Comparison of ENCODE assay signal across 8 cellular contexts in genomic region chr17:36592316-36592710, GRCh38. TPM values are rescaled to one million over a fixed set of nuclear protein-coding genes. Genes with fewer than 3 reads are reported as not detected.
A peak's percentile ranks its signal among the peaks of the same experiment; 100 is the strongest.
DNase-seq lines count a peak whose midpoint lies in the region; ATAC-seq, FAIRE-seq and TF ChIP-seq lines count a peak whose summit lies in the region.

No MANE protein-coding gene starts in this region.

- H3K36me3 ChIP-seq in endodermal cell (ENCODE audit: control insufficient read depth, insufficient read depth, low read length): peaks cover 65% of the 10 kb centered on the region

- peak overlapping the region; percentile 74 for H3K4me3 Mint-ChIP-seq in endodermal cell

- TF ChIP-seq RAD21 in A549 (conservative IDR thresholded peaks at IDR 0.05 in 1 of 2, IDR thresholded peaks at IDR 0.05 in 1 of 2): no peak

- H3K36me3 Mint-ChIP-seq in endodermal cell (ENCODE audit: low read depth): peaks cover 28% of the 10 kb centered on the region

- no peak for FAIRE-seq in A549 (lab: Jason Lieb, UNC)

- H3K9me3 Mint-ChIP-seq in endodermal cell: no peaks in the 10 kb centered on the region

- TF ChIP-seq CTCF in A549 (IDR thresholded peaks at IDR 0.05) (no peak), endodermal cell (conservative IDR thresholded peaks at IDR 0.05) (no peak)

- H3K9ac ChIP-seq in endodermal cell (ENCODE audit: extremely low read depth, low read length, poor library complexity, severe bottlenecking): peak overlapping the region; percentile 59

- no peak for TF ChIP-seq EP300 in A549 (IDR thresholded peaks at IDR 0.05)

- H3K4me2 ChIP-seq in A549: peak overlapping the region; percentile 83

- WGBS in A549 (ENCODE audit: missing lambda C conversion rate): 7% methylated on average over 12 of the region's 19 CpGs
- 1 to 9% methylated on average over 3 to 19 of the region's 19 CpGs for WGBS in endodermal cell (ENCODE audit: insufficient coverage in 1 of 2, insufficient read length in 1 of 2), 2 experiments

- POLR2A ChIA-PET in A549 (lab: Yijun Ruan, JAX): interaction anchor here (2.1 kb wide), 2 partner anchors 9 to 10 kb away, joined by 6 to 12 read pairs; partner anchors contain the start of gene MRM1

- H3K4me3 ChIP-seq in A549: peak overlapping the region; percentile 82
- H3K4me3 ChIP-seq in endodermal cell (ENCODE audit: low read length): peak overlapping the region; percentile 88

- CTCF ChIA-PET in A549 (lab: Yijun Ruan, JAX): interaction anchor here (1.1 to 6.8 kb wide), 5 partner anchors 10 to 647 kb away, joined by 3 to 71 read pairs (median 3); partner anchors contain the start of genes MRM1, MYO19 and PIGW

- TF ChIP-seq POLR2A in A549 (IDR thresholded peaks at IDR 0.05; ENCODE audit: low read length): 0 out of 2 replicates have a peak, but pooled peaks have one; percentile 8

- DNase-seq in A549 (ENCODE audit: low read depth in 1 of 2, low spot score in 1 of 2) (peak in 1 of 2 experiments; percentile 49), RPMI7951 (ENCODE audit: low read depth) (peak; percentile 28), endodermal cell (peak; percentile 88), myocyte (ENCODE audit: low read depth) (peak; percentile 24), cortex of kidney (lab: John Stamatoyannopoulos, UW) (no peak)

- H3K27ac Mint-ChIP-seq in endodermal cell: peak overlapping the region; percentile 89

- ATAC-seq in A549: peak; percentile 21 to 51
- peak; percentile 13 for ATAC-seq in GM18909 (IDR thresholded peaks at IDR 0.05; ENCODE audit: poor library complexity, unreplicated experiment)
- no peak for ATAC-seq in GM19395 (IDR thresholded peaks at IDR 0.05; ENCODE audit: unreplicated experiment)
- no peak for ATAC-seq in HG02623 (IDR thresholded peaks at IDR 0.05; ENCODE audit: unreplicated experiment)

- no peaks in the 10 kb centered on the region for H3K9me3 ChIP-seq in A549
- H3K9me3 ChIP-seq in endodermal cell (ENCODE audit: control insufficient read depth, low read length): no peaks in the 10 kb centered on the region

- H3K4me1 Mint-ChIP-seq in endodermal cell: peaks cover 20% of the 10 kb centered on the region

- no peaks in the 10 kb centered on the region for H3K27me3 Mint-ChIP-seq in endodermal cell (ENCODE audit: insufficient read depth)

- H3K27ac ChIP-seq in A549 (peak overlapping the region; percentile 75 to 92), endodermal cell (ENCODE audit: low read depth, low read length) (no peak overlapping the region)

- no peaks in the 10 kb centered on the region for H3K27me3 ChIP-seq in endodermal cell (ENCODE audit: control insufficient read depth, insufficient read depth, low read length, poor library complexity, severe bottlenecking)

- H3K4me1 ChIP-seq in A549: peaks cover 16% of the 10 kb centered on the region
- peaks cover 13% of the 10 kb centered on the region for H3K4me1 ChIP-seq in endodermal cell (ENCODE audit: control insufficient read depth, insufficient read depth, low read length)

TF ChIP-seq in A549, 52 proteins besides CTCF, POLR2A, EP300 and RAD21 (continues in another document):
- TF ChIP-seq HES2 (IDR thresholded peaks at IDR 0.05) (no peak), JUN (IDR thresholded peaks at IDR 0.05) (no peak), USF2 (IDR thresholded peaks at IDR 0.05) (no peak), PHF8 (IDR thresholded peaks at IDR 0.05; ENCODE audit: borderline replicate concordance, low read depth) (no peak), BHLHE40 (IDR thresholded peaks at IDR 0.05; ENCODE audit: low read depth, low read length) (no peak), CHD2 (IDR thresholded peaks at IDR 0.05; ENCODE audit: low read length, partially characterized antibody) (no peak), FOSL2 (IDR thresholded peaks at IDR 0.05) (no peak), FOSL2 (CRISPR knock-in tag; IDR thresholded peaks at IDR 0.05) (no peak), TP53 (CRISPR knock-in tag; IDR thresholded peaks at IDR 0.05) (no peak), FOXS1 (CRISPR knock-in tag; IDR thresholded peaks at IDR 0.05) (no peak), GATA3 (IDR thresholded peaks at IDR 0.05; ENCODE audit: borderline replicate concordance) (no peak), RARB (CRISPR knock-in tag; IDR thresholded peaks at IDR 0.05) (no peak), ZFP36 (IDR thresholded peaks at IDR 0.05; ENCODE audit: borderline replicate concordance, partially characterized antibody) (no peak), ELK1 (IDR thresholded peaks at IDR 0.05; ENCODE audit: low read depth, low read length) (no peak)

RNA-seq across cellular contexts. Expression of gene DHRS11, which starts 0.6 kb away (rescaled TPM):
- polyA plus RNA-seq in A549 (2011; rRNA removed) (7.4 and 9.5 TPM in 2 replicates), A549 (2017; fragmentation: RNase III; extraction: RNeasy Plus Mini Kit Qiagen cat#74134 plus additional on column Dnase treatment) (9.6 to 11.2 TPM (median 11.1 TPM) in 3 replicates)
- polyA plus RNA-seq in A549 (2012; cell fraction: cytosol; rRNA removed): 23.7 and 26.1 TPM in 2 replicates
- 29.0 and 32.4 TPM in 2 replicates for polyA plus RNA-seq in A549 (2012; cell fraction: nucleus; rRNA removed)
- 11.7 and 20.5 TPM in 2 replicates for polyA minus RNA-seq in A549 (2011; rRNA and poly(A)+ RNA removed)
- 11.2 and 12.4 TPM in 2 replicates for total RNA-seq in RPMI7951 (2014; rRNA removed; shearing (Covaris generic))
- total RNA-seq in endodermal cell (10 to 100 TPM; 25.5 to 28.5 TPM), myocyte (5.7 and 7.0 TPM in 2 replicates)
- 20.2 TPM for polyA plus RNA-seq in endodermal cell (2013, experiment 1 of 2)
- polyA plus RNA-seq in endodermal cell (2013, experiment 2 of 2): 19.2 TPM
- 6.4 TPM for polyA plus RNA-seq in myocyte (2012)

RNA-seq across cellular contexts. Expression of gene MRM1, which starts 9.1 kb away (rescaled TPM):
- 11.1 and 12.7 TPM in 2 replicates for polyA plus RNA-seq in A549 (2011; rRNA removed)
- polyA plus RNA-seq in A549 (2012; cell fraction: cytosol; rRNA removed): 22.5 and 27.6 TPM in 2 replicates
- polyA plus RNA-seq in A549 (2012; cell fraction: nucleus; rRNA removed): 34.9 and 38.8 TPM in 2 replicates
- 21.7 to 22.1 TPM (median 21.9 TPM) in 3 replicates for polyA plus RNA-seq in A549 (2017; fragmentation: RNase III; extraction: RNeasy Plus Mini Kit Qiagen cat#74134 plus additional on column Dnase treatment)
- 4.3 and 6.7 TPM in 2 replicates for polyA minus RNA-seq in A549 (2011; rRNA and poly(A)+ RNA removed)
- total RNA-seq in RPMI7951 (2014; rRNA removed; shearing (Covaris generic)): 4.3 and 5.0 TPM in 2 replicates
- 10 to 100 TPM; 10.7 to 11.4 TPM for total RNA-seq in endodermal cell
- 2.4 TPM for polyA plus RNA-seq in endodermal cell (2013, experiment 1 of 2)
- 1.7 TPM for polyA plus RNA-seq in endodermal cell (2013, experiment 2 of 2)
- 8.1 and 12.0 TPM in 2 replicates for total RNA-seq in myocyte
- 5.8 TPM for polyA plus RNA-seq in myocyte (2012)

RNA-seq across cellular contexts. Expression of gene GGNBP2, which starts 47.6 kb away (rescaled TPM):
- 144 and 163 TPM in 2 replicates for polyA plus RNA-seq in A549 (2011; rRNA removed)
- 79.3 and 90.6 TPM in 2 replicates for polyA plus RNA-seq in A549 (2012; cell fraction: cytosol; rRNA removed)
- polyA plus RNA-seq in A549 (2012; cell fraction: nucleus; rRNA removed): 97.0 and 107 TPM in 2 replicates
- 79.9 to 91.9 TPM (median 83.7 TPM) in 3 replicates for polyA plus RNA-seq in A549 (2017; fragmentation: RNase III; extraction: RNeasy Plus Mini Kit Qiagen cat#74134 plus additional on column Dnase treatment)
- polyA minus RNA-seq in A549 (2011; rRNA and poly(A)+ RNA removed): 116 and 122 TPM in 2 replicates
- 29.0 and 38.9 TPM in 2 replicates for total RNA-seq in RPMI7951 (2014; rRNA removed; shearing (Covaris generic))
- 10 to 100 TPM; 56.8 to 61.6 TPM for total RNA-seq in endodermal cell
- polyA plus RNA-seq in endodermal cell (2013, experiment 1 of 2): 61.1 TPM
- polyA plus RNA-seq in endodermal cell (2013, experiment 2 of 2): 57.6 TPM
- 42.4 and 61.4 TPM in 2 replicates for total RNA-seq in myocyte
- 40.0 TPM for polyA plus RNA-seq in myocyte (2012)

RNA-seq across cellular contexts. Expression of gene PIGW, which starts 57.5 kb away (rescaled TPM):
- polyA plus RNA-seq in A549 (2011; rRNA removed): 26.1 and 30.0 TPM in 2 replicates
- polyA plus RNA-seq in A549 (2012; cell fraction: cytosol; rRNA removed): 14.1 and 18.5 TPM in 2 replicates
- 5.0 and 8.7 TPM in 2 replicates for polyA plus RNA-seq in A549 (2012; cell fraction: nucleus; rRNA removed)
- 30.8 to 32.3 TPM (median 32.1 TPM) in 3 replicates for polyA plus RNA-seq in A549 (2017; fragmentation: RNase III; extraction: RNeasy Plus Mini Kit Qiagen cat#74134 plus additional on column Dnase treatment)
- 6.1 and 6.8 TPM in 2 replicates for polyA minus RNA-seq in A549 (2011; rRNA and poly(A)+ RNA removed)
- total RNA-seq in RPMI7951 (2014; rRNA removed; shearing (Covaris generic)): 8.4 and 8.5 TPM in 2 replicates
- total RNA-seq in endodermal cell: 10 to 100 TPM; 10.8 to 16.6 TPM
- 7.1 TPM for polyA plus RNA-seq in endodermal cell (2013, experiment 1 of 2)
- 7.6 TPM for polyA plus RNA-seq in endodermal cell (2013, experiment 2 of 2)
- total RNA-seq in myocyte: 6.9 and 7.2 TPM in 2 replicates
- polyA plus RNA-seq in myocyte (2012): 6.6 TPM

RNA-seq across cellular contexts. Expression of gene MYO19, which starts 57.6 kb away (rescaled TPM):
- polyA plus RNA-seq in A549 (2011; rRNA removed) (99.0 and 124 TPM in 2 replicates), A549 (2017; fragmentation: RNase III; extraction: RNeasy Plus Mini Kit Qiagen cat#74134 plus additional on column Dnase treatment) (91.7 to 103 TPM (median 94.4 TPM) in 3 replicates)
- 173 and 188 TPM in 2 replicates for polyA plus RNA-seq in A549 (2012; cell fraction: cytosol; rRNA removed)
- 710 and 720 TPM in 2 replicates for polyA plus RNA-seq in A549 (2012; cell fraction: nucleus; rRNA removed)
- 187 and 212 TPM in 2 replicates for polyA minus RNA-seq in A549 (2011; rRNA and poly(A)+ RNA removed)
- 28.8 and 39.7 TPM in 2 replicates for total RNA-seq in RPMI7951 (2014; rRNA removed; shearing (Covaris generic))
- total RNA-seq in endodermal cell (100 to 1,000 TPM; 133 to 154 TPM), myocyte (18.8 and 22.8 TPM in 2 replicates)
- polyA plus RNA-seq in endodermal cell (2013, experiment 1 of 2): 63.3 TPM
- polyA plus RNA-seq in endodermal cell (2013, experiment 2 of 2): 51.5 TPM
- 24.5 TPM for polyA plus RNA-seq in myocyte (2012)

Comparison
In these comparisons a context has a peak if more than half of its experiments do, and no peak if none do; other contexts are left out.
1. ATAC-seq: peak in A549 (2 of 2) and GM18909 (single experiment); none in GM19395 (single experiment) and HG02623 (single experiment).